In genomic region chr2:32376756-32377155, GRCh38 we compare ENCODE assay signal across 15 cellular contexts. TPM values are rescaled to one million over a fixed set of nuclear protein-coding genes. Genes with fewer than 3 reads are reported as not detected.
A peak's percentile ranks its signal among the peaks of the same experiment; 100 is the strongest.
DNase-seq lines count a peak whose midpoint lies in the region; ATAC-seq, FAIRE-seq and TF ChIP-seq lines count a peak whose summit lies in the region.
"Had no signal": no experiment of that assay in that cellular context is flagged by ENCODE, and none has a peak within 500 bp of the region (broad histone marks: within the 10 kb centered on the region; RNA-seq: fewer than 3 reads in every experiment).

No MANE protein-coding gene starts in this region.

- no peak overlapping the region for H3K4ac ChIP-seq in mesenchymal stem cell (ENCODE audit: low read depth in 1 of 2, low read length in 2 of 2)

- peaks cover 41 to 71% (median 55%) of the 10 kb centered on the region in 4 donors for H3K4me1 Mint-ChIP-seq in CD4-positive, alpha-beta memory T cell

- H4K20me1 ChIP-seq in GM23248 (ENCODE audit: insufficient read depth) (peaks cover 20% of the 10 kb centered on the region; the same call in 1 of the 2 replicates), PC-3 (ENCODE audit: low read length) (peaks cover 47% of the 10 kb centered on the region)

- no peak overlapping the region for H2AFZ ChIP-seq in GM23248
- no peak overlapping the region for H2AFZ ChIP-seq in PC-3 (ENCODE audit: low read length)
- H2AFZ ChIP-seq in mesenchymal stem cell (ENCODE audit: low read depth, low read length): no peak overlapping the region

- H3K36me3 Mint-ChIP-seq in CD4-positive, alpha-beta memory T cell: peaks cover 19 to 33% of the 10 kb centered on the region in 2 donors

- H2BK15ac ChIP-seq in mesenchymal stem cell (ENCODE audit: low read depth, poor library complexity, severe bottlenecking): no peak overlapping the region

- H3K4me3 Mint-ChIP-seq in CD4-positive, alpha-beta memory T cell: peak overlapping the region in 2 of 8 donors; percentile 49 to 50

- H3K36me3 ChIP-seq in CD4-positive, alpha-beta memory T cell (ENCODE audit: insufficient read depth, low read length): peaks cover 5% of the 10 kb centered on the region
- H3K36me3 ChIP-seq in GM23248 (ENCODE audit: low read depth): peaks cover 4% of the 10 kb centered on the region; the same call in 1 of the 2 replicates
- H3K36me3 ChIP-seq in PC-3 (ENCODE audit: low read depth, low read length): peaks cover 6% of the 10 kb centered on the region; the same call in 1 of the 2 replicates
- peaks cover 9 to 16% of the 10 kb centered on the region in 2 experiments for H3K36me3 ChIP-seq in mesenchymal stem cell (ENCODE audit: control insufficient read depth in 1 of 2, insufficient read depth in 2 of 2, low read depth in 1 of 2, low read length in 2 of 2)
- peaks cover 3 to 13% of the 10 kb centered on the region in 2 donors for H3K36me3 ChIP-seq in ascending aorta

- in situ Hi-C loops in GM23248 (cut with MboI): no loop called here

- POLR2A ChIA-PET in CD4-positive, alpha-beta memory T cell (lab: Charles Lee; ENCODE audit: partially characterized antibody): no interaction called here
- POLR2A ChIA-PET in PC-3 (lab: Charles Lee; ENCODE audit: unreplicated experiment): no interaction called here

- no peak for TF ChIP-seq POLR2A in GM12892 (IDR thresholded peaks at IDR 0.05; ENCODE audit: low read depth, low read length)

- H3K9me3 ChIP-seq in CD4-positive, alpha-beta memory T cell (ENCODE audit: control insufficient read depth in 1 of 2, low read length in 2 of 2): no peaks in the 10 kb centered on the region
- H3K9me3 ChIP-seq in GM23248 (ENCODE audit: low read depth) (no peaks in the 10 kb centered on the region), PC-3 (ENCODE audit: low read length) (no peaks in the 10 kb centered on the region), mesenchymal stem cell (ENCODE audit: control insufficient read depth, low read length) (no peaks in the 10 kb centered on the region), ascending aorta (no peaks in the 10 kb centered on the region)

- FAIRE-seq in GM12892 (lab: Jason Lieb, UNC): no peak

- CTCF ChIA-PET in CD4-positive, alpha-beta memory T cell (lab: Charles Lee; ENCODE audit: partially characterized antibody): no interaction called here
- CTCF ChIA-PET in PC-3 (lab: Charles Lee): no interaction called here

- H3K27me3 ChIP-seq in CD4-positive, alpha-beta memory T cell (ENCODE audit: insufficient read depth, low read length): no peaks in the 10 kb centered on the region
- H3K27me3 ChIP-seq in GM23248 (replicated peaks; ENCODE audit: insufficient read depth) (no peaks in the 10 kb centered on the region), PC-3 (ENCODE audit: low read length) (no peaks in the 10 kb centered on the region), mesenchymal stem cell (ENCODE audit: control insufficient read depth in 1 of 2, insufficient read depth in 1 of 2, low read length in 2 of 2) (no peaks in the 10 kb centered on the region), ascending aorta (no peaks in the 10 kb centered on the region)

- H2BK12ac ChIP-seq in mesenchymal stem cell (ENCODE audit: low read length in 2 of 2): no peak overlapping the region

- no peak overlapping the region for H3K9ac ChIP-seq in GM23248
- H3K9ac ChIP-seq in PC-3 (ENCODE audit: low read length): no peak overlapping the region
- H3K9ac ChIP-seq in mesenchymal stem cell (ENCODE audit: low read length): peak overlapping the region; percentile 3

- H4K8ac ChIP-seq in mesenchymal stem cell (ENCODE audit: low read length): no peak overlapping the region

- H3K27ac ChIP-seq in CD4-positive, alpha-beta memory T cell (ENCODE audit: low read depth, low read length): no peak overlapping the region
- H3K27ac ChIP-seq in GM23248 (no peak overlapping the region), PC-3 (ENCODE audit: low read length) (no peak overlapping the region), mesenchymal stem cell (ENCODE audit: low read length, poor library complexity, severe bottlenecking) (no peak overlapping the region), ascending aorta (no peak overlapping the region)

- H3F3A ChIP-seq in GM23248 (ENCODE audit: insufficient read depth) (peaks cover 7% of the 10 kb centered on the region; the same call in 1 of the 2 replicates), PC-3 (ENCODE audit: low read length, unreplicated experiment) (no peaks in the 10 kb centered on the region)

- peak overlapping the region in 4 of 7 donors; percentile 30 to 69 (median 40) for H3K27ac Mint-ChIP-seq in CD4-positive, alpha-beta memory T cell

- no peaks in the 10 kb centered on the region for H3K9me3 Mint-ChIP-seq in CD4-positive, alpha-beta memory T cell

- H3K18ac ChIP-seq in mesenchymal stem cell (ENCODE audit: low read depth in 1 of 2, low read length in 2 of 2): no peak overlapping the region

- H3K79me1 ChIP-seq in mesenchymal stem cell (replicated peaks; ENCODE audit: low read length, poor library complexity, severe bottlenecking): peaks cover 4% of the 10 kb centered on the region

- no peak overlapping the region for H2AK5ac ChIP-seq in mesenchymal stem cell (ENCODE audit: low read length, severe bottlenecking)

- H3K4me3 ChIP-seq in CD4-positive, alpha-beta memory T cell (ENCODE audit: low read length in 2 of 2): no peak overlapping the region
- H3K4me3 ChIP-seq in GM23248: no peak overlapping the region
- no peak overlapping the region for H3K4me3 ChIP-seq in PC-3 (ENCODE audit: low read length)
- H3K4me3 ChIP-seq in mesenchymal stem cell (ENCODE audit: insufficient read depth in 1 of 2, low read depth in 1 of 2, low read length in 2 of 2): no peak overlapping the region
- no peak overlapping the region for H3K4me3 ChIP-seq in ascending aorta

- no peaks in the 10 kb centered on the region for H3K27me3 Mint-ChIP-seq in CD4-positive, alpha-beta memory T cell

- no peak overlapping the region for H2BK120ac ChIP-seq in mesenchymal stem cell (ENCODE audit: low read depth, low read length)

- H3K23ac ChIP-seq in mesenchymal stem cell (ENCODE audit: low read length in 2 of 2): no peak overlapping the region

- no peak for DNase-seq in CD4-positive, alpha-beta memory T cell
- no peak for DNase-seq in GM23248
- no peak for DNase-seq in PC-3
- no peak for DNase-seq in mesenchymal stem cell
- no peak for DNase-seq in GM12892 (ENCODE audit: insufficient read length)
- no peak for DNase-seq in ascending aorta (ENCODE audit: low spot score in 2 of 2)
- DNase-seq: GF-D8, NCI-H1048, NCI-H146, NCI-H2081, NCI-H510A treated with DMSO at 0.1 percent for 48 hours, SHP77 treated with DMSO at 0.1 percent for 48 hours, T-helper 2 cell had no signal

- H3K4me2 ChIP-seq in GM23248 (ENCODE audit: unreplicated experiment) (peak overlapping the region; percentile 24), PC-3 (ENCODE audit: low read length) (peak overlapping the region; percentile 31; the same call in 1 of the 2 replicates), mesenchymal stem cell (ENCODE audit: low read length, poor library complexity, severe bottlenecking) (no peak overlapping the region)

- peaks cover 43% of the 10 kb centered on the region for H3K4me1 ChIP-seq in CD4-positive, alpha-beta memory T cell (ENCODE audit: insufficient read depth, low read length)
- H3K4me1 ChIP-seq in GM23248 (ENCODE audit: insufficient read depth): peaks cover 15% of the 10 kb centered on the region; the same call in 1 of the 2 replicates
- H3K4me1 ChIP-seq in PC-3 (ENCODE audit: insufficient read depth, low read length): peaks cover 18% of the 10 kb centered on the region
- peaks cover 2% of the 10 kb centered on the region for H3K4me1 ChIP-seq in mesenchymal stem cell (ENCODE audit: control insufficient read depth, insufficient read depth, low read depth, low read length)
- peaks cover 0 to 7% of the 10 kb centered on the region in 2 donors for H3K4me1 ChIP-seq in ascending aorta

- peaks cover 100% of the 10 kb centered on the region for H3K79me2 ChIP-seq in GM23248 (ENCODE audit: insufficient read depth)
- peaks cover 84% of the 10 kb centered on the region for H3K79me2 ChIP-seq in PC-3 (ENCODE audit: low read length)

- BruUV-seq in PC-3 (replicated peaks; lab: Mats Ljungman, UMichigan): no TSS peak

- no peak for TF ChIP-seq CTCF in PC-3 (conservative IDR thresholded peaks at IDR 0.05; ENCODE audit: low read depth, low read length)
- TF ChIP-seq CTCF in ascending aorta (IDR thresholded peaks at IDR 0.05): no peak

- no peak overlapping the region for H3K14ac ChIP-seq in mesenchymal stem cell (ENCODE audit: low read length in 2 of 2)

- intact Hi-C loops in CD4-positive, alpha-beta memory T cell (cut with micrococcal nuclease): loop anchor here (2.0 kb wide), 1 partner anchor 16 kb away; no protein-coding TSS in a partner anchor
- intact Hi-C loops in PC-3 (cut with micrococcal nuclease): no loop called here
- intact Hi-C loops in ascending aorta (cut with DNase I): no loop called here

- ATAC-seq in PC-3 (no peak; the same call in 1 of the 2 replicates), HG02610 (IDR thresholded peaks at IDR 0.05; ENCODE audit: unreplicated experiment) (no peak)
- ATAC-seq: HCT116 had no signal

- H3K9me2 ChIP-seq in GM23248 (ENCODE audit: insufficient read depth) (no peaks in the 10 kb centered on the region), PC-3 (replicated peaks; ENCODE audit: low read length) (no peaks in the 10 kb centered on the region)

- H4K91ac ChIP-seq in mesenchymal stem cell (ENCODE audit: low read length): no peak overlapping the region

- no peak overlapping the region for H2BK5ac ChIP-seq in mesenchymal stem cell (ENCODE audit: low read depth, low read length, poor library complexity, severe bottlenecking)

RNA-seq across cellular contexts. Expression of gene BIRC6, which starts 19.9 kb away (rescaled TPM):
- 100 to 1,000 TPM; 149 to 151 TPM for total RNA-seq in CD4-positive, alpha-beta memory T cell
- polyA plus RNA-seq in CD4-positive, alpha-beta memory T cell: 10 to 100 TPM; 19.0 to 41.4 TPM
- 83.0 and 122 TPM in 2 replicates for total RNA-seq in GM23248 (2014; rRNA removed; shearing (Covaris generic))
- polyA plus RNA-seq in GM23248 (2016; fragmentation: Nextera tagmentation; extraction: Ambion mirVana): 11.5 and 16.0 TPM in 2 replicates
- 74.7 and 116 TPM in 2 replicates for total RNA-seq in PC-3 (2014; rRNA removed)
- 13.8 TPM for polyA plus RNA-seq in mesenchymal stem cell (2013, experiment 1 of 2)
- polyA plus RNA-seq in mesenchymal stem cell (2013, experiment 2 of 2): 14.1 TPM
- 43.2 TPM for polyA plus RNA-seq in GM12892 (2012; ENCODE audit: missing spikeins)
- 59.4 TPM for total RNA-seq in ascending aorta
